ENCODE assay signal across 8 cellular contexts in genomic region chr18:61606759-61607158, GRCh38.
DNase-seq lines count a peak whose midpoint lies in the region; ATAC-seq and TF ChIP-seq lines count a peak whose summit lies in the region.

No MANE protein-coding gene starts in this region.

- no peaks in the 10 kb centered on the region for H3K36me3 ChIP-seq in PC-3 (ENCODE audit: low read depth, low read length)

- H3K27me3 ChIP-seq in PC-3 (ENCODE audit: low read length), result no peaks in the 10 kb centered on the region

- CTCF ChIA-PET in PC-3 (lab: Charles Lee), result no interaction called here

- POLR2A ChIA-PET in PC-3 (lab: Charles Lee; ENCODE audit: unreplicated experiment), result no interaction called here

- no peaks in the 10 kb centered on the region for H3K9me2 ChIP-seq in PC-3 (replicated peaks; ENCODE audit: low read length)

- no peak overlapping the region for H3K9ac ChIP-seq in PC-3 (ENCODE audit: low read length)

- no peaks in the 10 kb centered on the region for H3K79me2 ChIP-seq in PC-3 (ENCODE audit: low read length)

- DNase-seq in COLO829 (ENCODE audit: low spot score), result peak; percentile 87
- peak; percentile 82 for DNase-seq in PC-3
- peak; percentile 53 for DNase-seq in epithelial cell of proximal tubule (ENCODE audit: low read depth)
- DNase-seq in myocyte (ENCODE audit: low read depth), result peak; percentile 93
- no peak for DNase-seq in NCI-H1694 (lab: John Stamatoyannopoulos, UW)

- TF ChIP-seq CTCF in PC-3 (conservative IDR thresholded peaks at IDR 0.05; ENCODE audit: low read depth, low read length) (no peak), epithelial cell of proximal tubule (conservative IDR thresholded peaks at IDR 0.05; ENCODE audit: low read depth, low read length) (no peak)

- H2AFZ ChIP-seq in PC-3 (ENCODE audit: low read length), result no peak overlapping the region

- no peaks in the 10 kb centered on the region for H4K20me1 ChIP-seq in PC-3 (ENCODE audit: low read length)

- H3K9me3 ChIP-seq in PC-3 (ENCODE audit: low read length), result no peaks in the 10 kb centered on the region

- no TSS peak for BruUV-seq in PC-3 (replicated peaks; lab: Mats Ljungman, UMichigan)

- peak; percentile 80 for ATAC-seq in PC-3
- ATAC-seq in GM18870 (IDR thresholded peaks at IDR 0.05; ENCODE audit: unreplicated experiment), result no peak
- no peak for ATAC-seq in GM19467 (IDR thresholded peaks at IDR 0.05; ENCODE audit: unreplicated experiment)
- ATAC-seq in GM18867 (IDR thresholded peaks at IDR 0.05; ENCODE audit: unreplicated experiment), result no peak

- no peak overlapping the region for H3K4me3 ChIP-seq in PC-3 (ENCODE audit: low read length)
- H3K4me3 ChIP-seq in epithelial cell of proximal tubule (ENCODE audit: low read depth, low read length), result peak overlapping the region; percentile 22

- peak overlapping the region; percentile 51 for H3K4me2 ChIP-seq in PC-3 (ENCODE audit: low read length)

- intact Hi-C loops in PC-3 (cut with micrococcal nuclease), result no loop called here

- peaks cover 12% of the 10 kb centered on the region for H3K4me1 ChIP-seq in PC-3 (ENCODE audit: insufficient read depth, low read length)

- no peaks in the 10 kb centered on the region for H3F3A ChIP-seq in PC-3 (ENCODE audit: low read length, unreplicated experiment)

- H3K27ac ChIP-seq in PC-3 (ENCODE audit: low read length), result no peak overlapping the region
